Comparison of ENCODE assay signal across 22 cellular contexts in the genomic region with DNA sequence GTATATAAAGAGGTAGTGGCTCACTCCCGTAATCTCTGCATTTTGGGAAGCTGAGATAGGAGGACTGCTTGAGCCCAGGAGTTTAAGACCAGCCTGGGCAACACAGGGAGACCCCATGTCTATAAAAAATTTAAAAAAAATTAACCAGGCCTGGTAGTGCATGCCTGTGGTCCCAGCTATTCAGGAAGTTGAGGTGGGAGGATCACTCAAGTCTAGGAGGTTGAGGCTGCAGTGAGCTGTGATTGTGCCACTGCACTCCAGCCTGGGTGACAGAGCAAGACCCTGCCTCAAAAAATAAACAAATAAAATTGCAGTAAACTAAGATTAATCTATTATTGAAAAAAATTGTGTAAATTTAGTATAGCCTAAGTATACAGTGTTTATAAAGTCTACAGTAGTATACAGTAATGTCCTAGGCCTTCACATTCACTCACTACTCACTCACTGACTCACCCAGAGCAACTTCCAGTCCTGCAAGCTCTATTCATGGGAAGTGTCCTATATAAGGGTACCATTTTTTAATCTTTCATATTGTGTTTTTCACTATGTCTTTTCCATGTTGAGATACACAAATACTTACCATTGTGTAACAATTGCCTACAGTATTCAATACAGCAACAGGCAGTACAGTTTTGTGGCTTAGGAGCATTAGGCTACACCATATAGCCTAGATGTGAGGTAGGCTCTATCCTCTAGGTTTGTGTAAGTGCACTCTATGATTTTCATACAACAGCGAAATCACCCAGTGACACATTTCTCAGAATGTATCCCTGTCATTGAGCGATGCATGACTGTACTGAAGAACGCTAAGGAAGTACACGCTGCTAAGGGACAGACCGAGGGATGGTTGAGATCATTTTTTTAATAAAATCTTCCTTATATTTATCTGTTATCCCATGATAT. TPM values are rescaled to one million over a fixed set of nuclear protein-coding genes. Genes with fewer than 3 reads are reported as not detected.
A peak's percentile ranks its signal among the peaks of the same experiment; 100 is the strongest.
DNase-seq lines count a peak whose midpoint lies in the region; ATAC-seq, FAIRE-seq and TF ChIP-seq lines count a peak whose summit lies in the region.
"Had no signal": no experiment of that assay in that cellular context is flagged by ENCODE, and none has a peak within 500 bp of the region (broad histone marks: within the 10 kb centered on the region; RNA-seq: fewer than 3 reads in every experiment).

No MANE protein-coding gene starts in this region.

- H3K4me2 ChIP-seq in HepG2 (ENCODE audit: low read depth, low read length), result 0 out of 2 replicates have a peak overlapping the region, but pooled peaks have one; percentile 19
- H3K4me2 ChIP-seq: SK-N-SH had no signal

- peak; percentile 48 for ATAC-seq in HepG2
- no peak for ATAC-seq in right lobe of liver
- peak; percentile 56 for ATAC-seq in activated T-helper 17 cell treated with anti-CD3 and anti-CD28 coated beads, Interleukin-2, amount 50 U/mL, for 72 hours (replicated peaks)
- peak; percentile 69 for ATAC-seq in foreskin keratinocyte
- ATAC-seq in left colon, result no peak

- H3K79me2 ChIP-seq in HepG2 (ENCODE audit: insufficient read depth, low read length), result no peaks in the 10 kb centered on the region

- no peaks in the 10 kb centered on the region for H3K4me1 Mint-ChIP-seq in activated T-helper 17 cell treated with anti-CD3 and anti-CD28 coated beads, Interleukin-2, amount 50 U/mL, for 72 hours

- no peaks in the 10 kb centered on the region for H3K36me3 Mint-ChIP-seq in activated T-helper 17 cell treated with anti-CD3 and anti-CD28 coated beads, Interleukin-2, amount 50 U/mL, for 72 hours (ENCODE audit: low read depth)

- DNase-seq in HepG2 (ENCODE audit: low spot score) (no peak), right lobe of liver (no peak), foreskin keratinocyte (peak in 1 of 2 donors; percentile 7), NCI-H1694 treated with DMSO at 0.1 percent for 48 hours (lab: John Stamatoyannopoulos, UW) (no peak), left colon (no peak)
- DNase-seq in stimulated activated CD8-positive, alpha-beta memory T cell treated with anti-CD3 and anti-CD28 coated beads, Interleukin-4, amount 100 ng/mL, for 48 hours, result no peak
- DNase-seq in stimulated activated CD4-positive, alpha-beta T cell treated with anti-CD3 and anti-CD28 coated beads, Interleukin-4, amount 100 ng/mL, for 4 hours, result no peak
- DNase-seq: 8988T; BE2C; CD4-positive, CD25-positive, alpha-beta regulatory T cell; COR-L47; GF-D8; HFFc6; Kasumi-1; NCI-H1105; NCI-H1694; NCI-H510A; NCI-H774; SHP77; SK-N-SH had no signal

- no peak for TF ChIP-seq RAD21 in HepG2 (CRISPR knock-in tag; IDR thresholded peaks at IDR 0.05)

- H2AFZ ChIP-seq in HepG2 (ENCODE audit: low read length), result no peak overlapping the region

- H3K4me3 Mint-ChIP-seq in activated T-helper 17 cell treated with anti-CD3 and anti-CD28 coated beads, Interleukin-2, amount 50 U/mL, for 72 hours, result no peak overlapping the region
- H3K4me3 Mint-ChIP-seq: CD4-positive, CD25-positive, alpha-beta regulatory T cell; HFFc6 had no signal

- TF ChIP-seq EP300 in HepG2 (IDR thresholded peaks at IDR 0.05; ENCODE audit: low read depth in 2 of 2, low read length in 2 of 2), result no peak
- TF ChIP-seq EP300 in HepG2 (CRISPR knock-in tag; IDR thresholded peaks at IDR 0.05; ENCODE audit: borderline replicate concordance), result no peak

- TF ChIP-seq POLR2A in HepG2 (IDR thresholded peaks at IDR 0.05; ENCODE audit: insufficient read depth in 1 of 2, low read depth in 2 of 2, low read length in 2 of 2), result no peak
- TF ChIP-seq POLR2A in right lobe of liver (IDR thresholded peaks at IDR 0.05), result no peak

- no peak for TF ChIP-seq CTCF in HepG2 (CRISPR knock-in tag; IDR thresholded peaks at IDR 0.05)
- no peak for TF ChIP-seq CTCF in right lobe of liver (IDR thresholded peaks at IDR 0.05)
- TF ChIP-seq CTCF in foreskin keratinocyte (conservative IDR thresholded peaks at IDR 0.05), result no peak

- intact Hi-C loops in HepG2 (cut with micrococcal nuclease; ENCODE audit: unreplicated experiment), result loop anchor here (1.0 to 2.0 kb wide), 2 partner anchors 9 to 57 kb away; no protein-coding TSS in a partner anchor
- intact Hi-C loops in right lobe of liver (cut with DNase I), result no loop called here
- intact Hi-C loops in left colon (cut with DNase I, micrococcal nuclease), result no loop called here

- in situ Hi-C loops in HepG2 (cut with HindIII; ENCODE audit: extremely low pct_ligation_motif_present, low pct_unique_long_range_greater_than_20kb), result no loop called here

- FAIRE-seq in HepG2 (lab: Jason Lieb, UNC), result no peak
- FAIRE-seq: H1 had no signal

- 99% methylated on average over 6 of the region's 6 CpGs for WGBS in HepG2 (ENCODE audit: low lambda C conversion rate)
- WGBS in right lobe of liver (ENCODE audit: insufficient coverage, low coverage, low lambda C conversion rate, missing lambda C conversion rate), result 96% methylated on average over 6 of the region's 6 CpGs

- peak overlapping the region; percentile 45 for H3K27ac ChIP-seq in HepG2 (ENCODE audit: extremely low read length, insufficient read depth, low read length)
- H3K27ac ChIP-seq in right lobe of liver, result no peak overlapping the region
- no peak overlapping the region for H3K27ac ChIP-seq in foreskin keratinocyte

- no peaks in the 10 kb centered on the region for H3K27me3 ChIP-seq in HepG2 (ENCODE audit: control insufficient read depth in 1 of 2, insufficient read depth in 2 of 2, low read length in 2 of 2)
- H3K27me3 ChIP-seq in right lobe of liver, result no peaks in the 10 kb centered on the region
- H3K27me3 ChIP-seq in foreskin keratinocyte, result no peaks in the 10 kb centered on the region
- H3K27me3 ChIP-seq: BE2C had no signal

- no TSS peak for BruUV-seq in HepG2 (replicated peaks; lab: Mats Ljungman, UMichigan)

- peaks cover 46% of the 10 kb centered on the region for H3K4me1 ChIP-seq in HepG2 (ENCODE audit: insufficient read depth, low read length)
- no peaks in the 10 kb centered on the region for H3K4me1 ChIP-seq in right lobe of liver
- no peaks in the 10 kb centered on the region for H3K4me1 ChIP-seq in foreskin keratinocyte
- H3K4me1 ChIP-seq: BE2C had no signal

- CTCF ChIA-PET in HepG2 (lab: Yijun Ruan, JAX; ENCODE audit: low intra/inter-chr PET ratio, low total read pairs), result no interaction called here

- H3K36me3 ChIP-seq in HepG2 (replicated peaks in 1 of 2; ENCODE audit: control insufficient read depth in 1 of 2, insufficient read depth in 2 of 2, low read length in 2 of 2) (peaks cover 0 to 2% of the 10 kb centered on the region in 2 experiments; a peak in 3 of 5 replicates), right lobe of liver (peaks cover 0 to 2% (median 0%) of the 10 kb centered on the region in 4 donors)
- H3K36me3 ChIP-seq: BE2C had no signal

- H3K9me3 Mint-ChIP-seq in activated T-helper 17 cell treated with anti-CD3 and anti-CD28 coated beads, Interleukin-2, amount 50 U/mL, for 72 hours, result peaks cover 4% of the 10 kb centered on the region

- H3K4me3 ChIP-seq in HepG2 (replicated peaks in 1 of 3; ENCODE audit: insufficient read depth in 1 of 3, low read depth in 2 of 3, low read length in 3 of 3), result no peak overlapping the region
- H3K4me3 ChIP-seq in right lobe of liver, result no peak overlapping the region

- H3K27me3 Mint-ChIP-seq in activated T-helper 17 cell treated with anti-CD3 and anti-CD28 coated beads, Interleukin-2, amount 50 U/mL, for 72 hours, result no peaks in the 10 kb centered on the region
- H3K27me3 Mint-ChIP-seq: CD4-positive, CD25-positive, alpha-beta regulatory T cell had no signal

- H3K9me3 ChIP-seq in HepG2 (ENCODE audit: low read length) (peaks cover 6% of the 10 kb centered on the region; the same call in 1 of the 2 replicates), right lobe of liver (peaks cover 0 to 4% (median 0%) of the 10 kb centered on the region in 4 donors)
- H3K9me3 ChIP-seq: BE2C, SK-N-SH had no signal

- H3K9ac ChIP-seq in HepG2 (ENCODE audit: insufficient read depth, low read depth, low read length), result no peak overlapping the region
- H3K9ac ChIP-seq: SK-N-SH had no signal

- H4K20me1 ChIP-seq in HepG2 (ENCODE audit: insufficient read depth, low read length), result no peaks in the 10 kb centered on the region

- H3K27ac Mint-ChIP-seq in activated T-helper 17 cell treated with anti-CD3 and anti-CD28 coated beads, Interleukin-2, amount 50 U/mL, for 72 hours, result no peak overlapping the region
- H3K27ac Mint-ChIP-seq: CD4-positive, CD25-positive, alpha-beta regulatory T cell; HFFc6 had no signal

- POLR2A ChIA-PET in HepG2 (lab: Yijun Ruan, JAX), result interaction anchor here (0.7 to 4.6 kb wide), 3 partner anchors 8 to 21 kb away, joined by 3 to 40 read pairs (median 35); a partner anchor contains a TSS

RNA-seq across cellular contexts. Expression of a gene that starts 10.4 kb away (rescaled TPM):
- 45.9 and 49.6 TPM in 2 replicates for total RNA-seq in HepG2 (2016; rRNA removed; fragmentation: Illumina TruSeq; extraction: Trizol)
- total RNA-seq in HepG2 (2016; cell fraction: cytosol; rRNA removed; fragmentation: Illumina TruSeq; extraction: Trizol; ENCODE audit: low read depth), result 9.3 and 11.7 TPM in 2 replicates
- total RNA-seq in HepG2 (2016; cell fraction: insoluble cytoplasmic fraction; rRNA removed; fragmentation: Illumina TruSeq; extraction: Trizol), result 46.7 and 48.9 TPM in 2 replicates
- 17.7 and 20.9 TPM in 2 replicates for total RNA-seq in HepG2 (2016; cell fraction: membrane; rRNA removed; fragmentation: Illumina TruSeq; extraction: Trizol)
- total RNA-seq in HepG2 (2016; cell fraction: nucleus; rRNA removed; fragmentation: Illumina TruSeq; extraction: Trizol), result 85.1 and 105 TPM in 2 replicates
- 38.9 and 53.2 TPM in 2 replicates for polyA plus RNA-seq in HepG2 (2011; rRNA removed)
- 15.2 and 25.2 TPM in 2 replicates for polyA plus RNA-seq in HepG2 (2011; cell fraction: cytosol; rRNA removed)
- polyA plus RNA-seq in HepG2 (2011; cell fraction: nucleus; rRNA removed), result 42.0 and 43.8 TPM in 2 replicates
- polyA plus RNA-seq in HepG2 (2012), result 42.7 and 67.4 TPM in 2 replicates
- polyA plus RNA-seq in HepG2 (2016; cell fraction: cytosol; fragmentation: Illumina TruSeq; extraction: Trizol; ENCODE audit: low read depth), result 3.1 and 3.5 TPM in 2 replicates
- polyA plus RNA-seq in HepG2 (2016; cell fraction: insoluble cytoplasmic fraction; fragmentation: Illumina TruSeq; extraction: Trizol; ENCODE audit: low read depth), result 44.4 and 45.5 TPM in 2 replicates
- 8.1 and 8.9 TPM in 2 replicates for polyA plus RNA-seq in HepG2 (2016; cell fraction: membrane; fragmentation: Illumina TruSeq; extraction: Trizol; ENCODE audit: low read depth)
- 91.5 and 93.7 TPM in 2 replicates for polyA plus RNA-seq in HepG2 (2016; cell fraction: nucleus; fragmentation: Illumina TruSeq; extraction: Trizol; ENCODE audit: insufficient read depth, low read depth)
- 4.5 and 18.5 TPM in 2 replicates for polyA minus RNA-seq in HepG2 (2011; rRNA and poly(A)+ RNA removed; ENCODE audit: low replicate concordance)
- polyA minus RNA-seq in HepG2 (2011; cell fraction: cytosol; rRNA and poly(A)+ RNA removed), result 40.5 and 40.9 TPM in 2 replicates
- polyA minus RNA-seq in HepG2 (2011; cell fraction: nucleus; rRNA and poly(A)+ RNA removed), result 370 and 413 TPM in 2 replicates
- total RNA-seq in right lobe of liver, result 10 to 100 TPM; 14.5 to 24.8 (median 17.1) TPM
- 10 to 100 TPM in 1 of 2 donors, 1 to 10 TPM in 1; 8.9 to 11.3 TPM for total RNA-seq in activated T-helper 17 cell treated with anti-CD3 and anti-CD28 coated beads, Interleukin-2, amount 50 U/mL, for 72 hours
- total RNA-seq in foreskin keratinocyte, result 16.8 and 17.3 TPM in 2 replicates
- 3.3 and 4.7 TPM in 2 replicates for polyA plus RNA-seq in foreskin keratinocyte
- total RNA-seq in left colon, result 10 to 100 TPM; 29.4 to 30.0 TPM

Comparison
In these comparisons a context has a peak if more than half of its experiments do, and no peak if none do; other contexts are left out.
1. ATAC-seq: peak in HepG2 (single experiment), activated T-helper 17 cell treated with anti-CD3 and anti-CD28 coated beads, Interleukin-2, amount 50 U/mL, for 72 hours (single experiment) and foreskin keratinocyte (single experiment); none in right lobe of liver (0 of 4) and left colon (single experiment).